1 cellular context compared by ENCODE assay signal in genomic region chr22:17705565-17706450, GRCh38.
TF ChIP-seq lines count a peak whose summit lies in the region.

No MANE protein-coding gene starts in this region.

TF ChIP-seq in GM12878, 131 proteins besides CTCF, POLR2A, EP300 and RAD21 (continued from another document):
- TF ChIP-seq USF1 (IDR thresholded peaks at IDR 0.05; ENCODE audit: borderline replicate concordance, extremely low read length, insufficient read depth, low read depth, low read length) (no peak), ELK1 (IDR thresholded peaks at IDR 0.05; ENCODE audit: low read depth, low read length) (no peak), SMARCA5 (IDR thresholded peaks at IDR 0.05) (peak; percentile 94), PAX5 (IDR thresholded peaks at IDR 0.05; ENCODE audit: borderline replicate concordance, low read depth, low read length) (no peak), TAF1 (IDR thresholded peaks at IDR 0.05; ENCODE audit: borderline replicate concordance, low read depth, low read length) (0 out of 2 replicates have a peak, but pooled peaks have one; percentile 10), CBX5 (IDR thresholded peaks at IDR 0.05; ENCODE audit: low read depth) (no peak), ZNF687 (IDR thresholded peaks at IDR 0.05) (no peak)
